ENCODE assay signal across 1 cellular context in the genomic region with DNA sequence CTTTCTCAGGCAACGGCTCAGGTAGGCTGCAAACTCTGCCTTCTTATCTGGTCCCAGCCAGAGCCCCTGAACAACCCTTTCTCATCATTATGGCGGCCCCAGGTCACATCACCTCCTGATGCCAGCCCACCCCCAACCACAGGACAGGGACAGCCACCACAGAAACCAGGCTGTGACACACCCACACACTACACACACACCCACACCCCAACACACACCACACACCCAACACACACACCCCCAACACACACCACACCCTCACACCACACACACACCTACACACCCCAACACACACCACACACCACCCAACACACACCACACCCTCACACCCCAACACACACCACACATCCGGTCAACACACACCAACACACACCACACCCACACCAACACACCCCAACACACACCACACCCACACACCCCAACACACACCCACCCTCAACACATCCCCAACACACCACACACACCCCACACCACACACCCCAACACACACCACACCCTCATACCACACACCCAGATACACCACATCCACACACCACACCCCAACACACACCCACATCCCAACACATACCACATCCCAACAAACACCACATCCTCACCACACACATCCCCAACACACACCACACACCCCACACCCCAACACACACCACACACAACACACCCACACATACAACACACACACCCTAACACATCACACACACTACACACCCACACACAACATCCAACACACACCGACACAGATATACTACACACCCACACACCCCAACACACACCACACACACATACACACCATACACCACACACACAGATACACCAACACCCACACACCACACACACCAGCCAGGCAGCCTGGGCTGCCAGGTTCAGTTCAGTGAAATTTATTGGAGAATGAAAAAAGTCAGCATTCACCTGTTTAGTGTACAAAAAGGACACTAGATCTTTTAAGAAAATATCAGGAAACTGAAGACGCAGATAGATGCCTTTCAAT.
TF ChIP-seq lines count a peak whose summit lies in the region.

No MANE protein-coding gene starts in this region.

TF ChIP-seq in K562, 482 proteins besides CTCF, POLR2A, EP300 and RAD21 (continues in another document):
- no peak for TF ChIP-seq IFI16 (CRISPR knock-in tag; IDR thresholded peaks at IDR 0.05)
- TF ChIP-seq ETV5 (CRISPR knock-in tag; IDR thresholded peaks at IDR 0.05; ENCODE audit: low read depth) = peak; percentile 51; the same call in 1 of the 2 replicates
- no peak for TF ChIP-seq PRMT5 (CRISPR knock-in tag; IDR thresholded peaks at IDR 0.05)
- peak; percentile 67; the same call in 1 of the 2 replicates for TF ChIP-seq ZBTB7A (IDR thresholded peaks at IDR 0.05; ENCODE audit: borderline replicate concordance, control insufficient read depth, low read depth, low read length)
- no peak for TF ChIP-seq SIRT6 (IDR thresholded peaks at IDR 0.05; ENCODE audit: low read depth, low read length)
- no peak for TF ChIP-seq ASH1L (IDR thresholded peaks at IDR 0.05; ENCODE audit: borderline replicate concordance, low read depth, partially characterized antibody)
- no peak for TF ChIP-seq CSDE1 (IDR thresholded peaks at IDR 0.05)
- TF ChIP-seq MCM7 (IDR thresholded peaks at IDR 0.05) = no peak
- TF ChIP-seq NR2F6 (CRISPR knock-in tag; IDR thresholded peaks at IDR 0.05) = no peak
- peak; percentile 61; the same call in 1 of the 2 replicates for TF ChIP-seq TEAD4 (IDR thresholded peaks at IDR 0.05; ENCODE audit: low read length)
- TF ChIP-seq TEAD4 (CRISPR knock-in tag; IDR thresholded peaks at IDR 0.05; ENCODE audit: borderline replicate concordance) = no peak
- peak; percentile 81 for TF ChIP-seq ZEB2 (IDR thresholded peaks at IDR 0.05)
- TF ChIP-seq CHCHD3 (CRISPR knock-in tag; IDR thresholded peaks at IDR 0.05) = no peak
- no peak for TF ChIP-seq HDGF (IDR thresholded peaks at IDR 0.05)
- TF ChIP-seq GABPA (tag; conservative IDR thresholded peaks at IDR 0.05; ENCODE audit: low read depth) = no peak
- TF ChIP-seq CBFA2T3 (IDR thresholded peaks at IDR 0.05) = peak; percentile 84
- TF ChIP-seq DDX20 (tag; IDR thresholded peaks at IDR 0.05; ENCODE audit: low read depth) = no peak
- TF ChIP-seq, protein P1, sequence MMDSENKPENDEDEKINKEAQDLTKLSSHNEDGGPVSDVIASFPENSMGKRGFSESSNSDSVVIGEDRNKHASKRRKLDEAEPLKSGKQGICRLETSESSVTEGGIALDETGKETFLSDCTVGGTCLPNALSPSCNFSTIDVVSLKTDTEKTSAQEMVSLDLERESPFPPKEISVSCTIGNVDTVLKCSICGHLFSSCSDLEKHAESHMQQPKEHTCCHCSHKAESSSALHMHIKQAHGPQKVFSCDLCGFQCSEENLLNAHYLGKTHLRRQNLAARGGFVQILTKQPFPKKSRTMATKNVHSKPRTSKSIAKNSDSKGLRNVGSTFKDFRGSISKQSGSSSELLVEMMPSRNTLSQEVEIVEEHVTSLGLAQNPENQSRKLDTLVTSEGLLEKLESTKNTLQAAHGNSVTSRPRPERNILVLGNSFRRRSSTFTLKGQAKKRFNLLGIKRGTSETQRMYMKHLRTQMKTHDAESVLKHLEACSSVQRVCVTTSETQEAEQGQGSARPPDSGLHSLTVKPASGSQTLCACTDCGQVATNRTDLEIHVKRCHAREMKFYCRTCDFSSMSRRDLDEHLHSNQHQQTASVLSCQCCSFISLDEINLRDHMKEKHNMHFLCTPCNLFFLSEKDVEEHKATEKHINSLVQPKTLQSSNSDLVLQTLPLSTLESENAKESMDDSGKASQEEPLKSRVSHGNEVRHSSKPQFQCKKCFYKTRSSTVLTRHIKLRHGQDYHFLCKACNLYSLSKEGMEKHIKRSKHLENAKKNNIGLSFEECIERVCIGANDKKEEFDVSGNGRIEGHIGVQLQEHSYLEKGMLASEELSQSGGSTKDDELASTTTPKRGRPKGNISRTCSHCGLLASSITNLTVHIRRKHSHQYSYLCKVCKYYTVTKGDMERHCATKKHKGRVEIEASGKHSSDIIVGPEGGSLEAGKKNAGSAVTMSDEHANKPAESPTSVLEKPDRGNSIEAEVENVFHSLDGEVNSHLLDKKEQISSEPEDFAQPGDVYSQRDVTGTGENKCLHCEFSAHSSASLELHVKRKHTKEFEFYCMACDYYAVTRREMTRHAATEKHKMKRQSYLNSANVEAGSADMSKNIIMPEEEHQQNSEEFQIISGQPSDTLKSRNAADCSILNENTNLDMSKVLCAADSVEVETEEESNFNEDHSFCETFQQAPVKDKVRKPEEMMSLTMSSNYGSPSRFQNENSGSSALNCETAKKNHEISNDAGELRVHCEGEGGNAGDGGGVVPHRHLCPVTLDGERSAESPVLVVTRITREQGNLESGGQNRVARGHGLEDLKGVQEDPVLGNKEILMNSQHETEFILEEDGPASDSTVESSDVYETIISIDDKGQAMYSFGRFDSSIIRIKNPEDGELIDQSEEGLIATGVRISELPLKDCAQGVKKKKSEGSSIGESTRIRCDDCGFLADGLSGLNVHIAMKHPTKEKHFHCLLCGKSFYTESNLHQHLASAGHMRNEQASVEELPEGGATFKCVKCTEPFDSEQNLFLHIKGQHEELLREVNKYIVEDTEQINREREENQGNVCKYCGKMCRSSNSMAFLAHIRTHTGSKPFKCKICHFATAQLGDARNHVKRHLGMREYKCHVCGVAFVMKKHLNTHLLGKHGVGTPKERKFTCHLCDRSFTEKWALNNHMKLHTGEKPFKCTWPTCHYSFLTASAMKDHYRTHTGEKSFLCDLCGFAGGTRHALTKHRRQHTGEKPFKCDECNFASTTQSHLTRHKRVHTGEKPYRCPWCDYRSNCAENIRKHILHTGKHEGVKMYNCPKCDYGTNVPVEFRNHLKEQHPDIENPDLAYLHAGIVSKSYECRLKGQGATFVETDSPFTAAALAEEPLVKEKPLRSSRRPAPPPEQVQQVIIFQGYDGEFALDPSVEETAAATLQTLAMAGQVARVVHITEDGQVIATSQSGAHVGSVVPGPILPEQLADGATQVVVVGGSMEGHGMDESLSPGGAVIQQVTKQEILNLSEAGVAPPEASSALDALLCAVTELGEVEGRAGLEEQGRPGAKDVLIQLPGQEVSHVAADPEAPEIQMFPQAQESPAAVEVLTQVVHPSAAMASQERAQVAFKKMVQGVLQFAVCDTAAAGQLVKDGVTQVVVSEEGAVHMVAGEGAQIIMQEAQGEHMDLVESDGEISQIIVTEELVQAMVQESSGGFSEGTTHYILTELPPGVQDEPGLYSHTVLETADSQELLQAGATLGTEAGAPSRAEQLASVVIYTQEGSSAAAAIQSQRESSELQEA (IDR thresholded peaks at IDR 0.05; ENCODE audit: low read depth) = no peak
- TF ChIP-seq ZNF445 (CRISPR knock-in tag; IDR thresholded peaks at IDR 0.05; ENCODE audit: low read depth) = no peak
- no peak for TF ChIP-seq SRSF3 (IDR thresholded peaks at IDR 0.05; ENCODE audit: insufficient read depth, low read length)
- no peak for TF ChIP-seq ZNF282 (CRISPR knock-in tag; IDR thresholded peaks at IDR 0.05)
- TF ChIP-seq YY1 (IDR thresholded peaks at IDR 0.05; ENCODE audit: borderline replicate concordance in 1 of 3, control insufficient read depth in 1 of 3, extremely low read depth in 1 of 3, insufficient read depth in 3 of 3, insufficient read length in 1 of 3, insufficient replicate concordance in 2 of 3, low read depth in 1 of 3, low read length in 2 of 3) = peak in 2 of 3 experiments; percentile 59 to 84
- no peak for TF ChIP-seq MEF2A (IDR thresholded peaks at IDR 0.05; ENCODE audit: control insufficient read depth, low read depth, low read length)
- TF ChIP-seq, protein P2, sequence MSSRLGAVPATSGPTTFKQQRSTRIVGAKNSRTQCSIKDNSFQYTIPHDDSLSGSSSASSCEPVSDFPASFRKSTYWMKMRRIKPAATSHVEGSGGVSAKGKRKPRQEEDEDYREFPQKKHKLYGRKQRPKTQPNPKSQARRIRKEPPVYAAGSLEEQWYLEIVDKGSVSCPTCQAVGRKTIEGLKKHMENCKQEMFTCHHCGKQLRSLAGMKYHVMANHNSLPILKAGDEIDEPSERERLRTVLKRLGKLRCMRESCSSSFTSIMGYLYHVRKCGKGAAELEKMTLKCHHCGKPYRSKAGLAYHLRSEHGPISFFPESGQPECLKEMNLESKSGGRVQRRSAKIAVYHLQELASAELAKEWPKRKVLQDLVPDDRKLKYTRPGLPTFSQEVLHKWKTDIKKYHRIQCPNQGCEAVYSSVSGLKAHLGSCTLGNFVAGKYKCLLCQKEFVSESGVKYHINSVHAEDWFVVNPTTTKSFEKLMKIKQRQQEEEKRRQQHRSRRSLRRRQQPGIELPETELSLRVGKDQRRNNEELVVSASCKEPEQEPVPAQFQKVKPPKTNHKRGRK (tag; IDR thresholded peaks at IDR 0.05) = no peak
- TF ChIP-seq RBM17 (IDR thresholded peaks at IDR 0.05; ENCODE audit: borderline replicate concordance, low read depth, low read length) = no peak
- no peak for TF ChIP-seq HSF4 (CRISPR knock-in tag; IDR thresholded peaks at IDR 0.05; ENCODE audit: borderline replicate concordance)
- TF ChIP-seq ELF2 (CRISPR knock-in tag; IDR thresholded peaks at IDR 0.05) = no peak
- no peak for TF ChIP-seq MAFG (tag; conservative IDR thresholded peaks at IDR 0.05)
- TF ChIP-seq, protein P3, sequence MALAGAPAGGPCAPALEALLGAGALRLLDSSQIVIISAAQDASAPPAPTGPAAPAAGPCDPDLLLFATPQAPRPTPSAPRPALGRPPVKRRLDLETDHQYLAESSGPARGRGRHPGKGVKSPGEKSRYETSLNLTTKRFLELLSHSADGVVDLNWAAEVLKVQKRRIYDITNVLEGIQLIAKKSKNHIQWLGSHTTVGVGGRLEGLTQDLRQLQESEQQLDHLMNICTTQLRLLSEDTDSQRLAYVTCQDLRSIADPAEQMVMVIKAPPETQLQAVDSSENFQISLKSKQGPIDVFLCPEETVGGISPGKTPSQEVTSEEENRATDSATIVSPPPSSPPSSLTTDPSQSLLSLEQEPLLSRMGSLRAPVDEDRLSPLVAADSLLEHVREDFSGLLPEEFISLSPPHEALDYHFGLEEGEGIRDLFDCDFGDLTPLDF (CRISPR knock-in tag; IDR thresholded peaks at IDR 0.05) = no peak
- TF ChIP-seq MCM3 (IDR thresholded peaks at IDR 0.05) = no peak
- TF ChIP-seq MYC (IDR thresholded peaks at IDR 0.05; ENCODE audit: low read depth, low read length) = no peak
- no peak for TF ChIP-seq MYC (CRISPR knock-in tag; IDR thresholded peaks at IDR 0.05; ENCODE audit: borderline replicate concordance, low read depth)
- no peak for TF ChIP-seq BMI1 (IDR thresholded peaks at IDR 0.05; ENCODE audit: low read length)
- no peak for TF ChIP-seq KLF1 (tag; IDR thresholded peaks at IDR 0.05)
- TF ChIP-seq, protein P4, sequence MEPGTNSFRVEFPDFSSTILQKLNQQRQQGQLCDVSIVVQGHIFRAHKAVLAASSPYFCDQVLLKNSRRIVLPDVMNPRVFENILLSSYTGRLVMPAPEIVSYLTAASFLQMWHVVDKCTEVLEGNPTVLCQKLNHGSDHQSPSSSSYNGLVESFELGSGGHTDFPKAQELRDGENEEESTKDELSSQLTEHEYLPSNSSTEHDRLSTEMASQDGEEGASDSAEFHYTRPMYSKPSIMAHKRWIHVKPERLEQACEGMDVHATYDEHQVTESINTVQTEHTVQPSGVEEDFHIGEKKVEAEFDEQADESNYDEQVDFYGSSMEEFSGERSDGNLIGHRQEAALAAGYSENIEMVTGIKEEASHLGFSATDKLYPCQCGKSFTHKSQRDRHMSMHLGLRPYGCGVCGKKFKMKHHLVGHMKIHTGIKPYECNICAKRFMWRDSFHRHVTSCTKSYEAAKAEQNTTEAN (CRISPR knock-in tag; IDR thresholded peaks at IDR 0.05) = no peak
- no peak for TF ChIP-seq NFE2L1 (tag; IDR thresholded peaks at IDR 0.05; ENCODE audit: borderline replicate concordance, low read depth)
- TF ChIP-seq CBX2 (IDR thresholded peaks at IDR 0.05; ENCODE audit: insufficient read depth, low read length, poor library complexity, severe bottlenecking) = no peak
- TF ChIP-seq SMARCA4 (IDR thresholded peaks at IDR 0.05) = peak; percentile 55
- TF ChIP-seq SMAD4 (CRISPR knock-in tag; conservative IDR thresholded peaks at IDR 0.05) = no peak
- no peak for TF ChIP-seq RBM15 (IDR thresholded peaks at IDR 0.05; ENCODE audit: insufficient read depth, low read length)
- no peak for TF ChIP-seq ZNF197 (CRISPR knock-in tag; IDR thresholded peaks at IDR 0.05; ENCODE audit: low read depth)
- TF ChIP-seq BRF1 (IDR thresholded peaks at IDR 0.05; ENCODE audit: borderline replicate concordance, extremely low read depth, insufficient read length) = no peak
- TF ChIP-seq ZFP1 (CRISPR knock-in tag; IDR thresholded peaks at IDR 0.05) = no peak
- TF ChIP-seq ZNF184 (CRISPR knock-in tag; IDR thresholded peaks at IDR 0.05) = no peak
- TF ChIP-seq CREM (IDR thresholded peaks at IDR 0.05; ENCODE audit: low read depth) = no peak
- TF ChIP-seq ZNF444 (CRISPR knock-in tag; IDR thresholded peaks at IDR 0.05) = no peak
- no peak for TF ChIP-seq EP400 (IDR thresholded peaks at IDR 0.05)
- TF ChIP-seq SNIP1 (IDR thresholded peaks at IDR 0.05; ENCODE audit: low read depth) = no peak
- TF ChIP-seq CBFA2T2 (conservative IDR thresholded peaks at IDR 0.05) = peak; percentile 65
- no peak for TF ChIP-seq ELF1 (tag; IDR thresholded peaks at IDR 0.05)
- TF ChIP-seq, protein P5, sequence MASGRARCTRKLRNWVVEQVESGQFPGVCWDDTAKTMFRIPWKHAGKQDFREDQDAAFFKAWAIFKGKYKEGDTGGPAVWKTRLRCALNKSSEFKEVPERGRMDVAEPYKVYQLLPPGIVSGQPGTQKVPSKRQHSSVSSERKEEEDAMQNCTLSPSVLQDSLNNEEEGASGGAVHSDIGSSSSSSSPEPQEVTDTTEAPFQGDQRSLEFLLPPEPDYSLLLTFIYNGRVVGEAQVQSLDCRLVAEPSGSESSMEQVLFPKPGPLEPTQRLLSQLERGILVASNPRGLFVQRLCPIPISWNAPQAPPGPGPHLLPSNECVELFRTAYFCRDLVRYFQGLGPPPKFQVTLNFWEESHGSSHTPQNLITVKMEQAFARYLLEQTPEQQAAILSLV (tag; IDR thresholded peaks at IDR 0.05) = no peak
- TF ChIP-seq, protein P6, sequence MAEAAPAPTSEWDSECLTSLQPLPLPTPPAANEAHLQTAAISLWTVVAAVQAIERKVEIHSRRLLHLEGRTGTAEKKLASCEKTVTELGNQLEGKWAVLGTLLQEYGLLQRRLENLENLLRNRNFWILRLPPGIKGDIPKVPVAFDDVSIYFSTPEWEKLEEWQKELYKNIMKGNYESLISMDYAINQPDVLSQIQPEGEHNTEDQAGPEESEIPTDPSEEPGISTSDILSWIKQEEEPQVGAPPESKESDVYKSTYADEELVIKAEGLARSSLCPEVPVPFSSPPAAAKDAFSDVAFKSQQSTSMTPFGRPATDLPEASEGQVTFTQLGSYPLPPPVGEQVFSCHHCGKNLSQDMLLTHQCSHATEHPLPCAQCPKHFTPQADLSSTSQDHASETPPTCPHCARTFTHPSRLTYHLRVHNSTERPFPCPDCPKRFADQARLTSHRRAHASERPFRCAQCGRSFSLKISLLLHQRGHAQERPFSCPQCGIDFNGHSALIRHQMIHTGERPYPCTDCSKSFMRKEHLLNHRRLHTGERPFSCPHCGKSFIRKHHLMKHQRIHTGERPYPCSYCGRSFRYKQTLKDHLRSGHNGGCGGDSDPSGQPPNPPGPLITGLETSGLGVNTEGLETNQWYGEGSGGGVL (CRISPR knock-in tag; IDR thresholded peaks at IDR 0.05) = no peak
- TF ChIP-seq ATF1 (CRISPR knock-in tag; IDR thresholded peaks at IDR 0.05) = no peak
- no peak for TF ChIP-seq ATF1 (tag; IDR thresholded peaks at IDR 0.05)
- no peak for TF ChIP-seq ZNF408 (CRISPR knock-in tag; IDR thresholded peaks at IDR 0.05; ENCODE audit: low read depth)
- peak; percentile 89 for TF ChIP-seq CBX1 (IDR thresholded peaks at IDR 0.05; ENCODE audit: low read depth)
- peak; percentile 50 for TF ChIP-seq RBM22 (IDR thresholded peaks at IDR 0.05; ENCODE audit: low read depth, low read length, poor library complexity, severe bottlenecking)
